1 cellular context compared by ENCODE assay signal in the genomic region with DNA sequence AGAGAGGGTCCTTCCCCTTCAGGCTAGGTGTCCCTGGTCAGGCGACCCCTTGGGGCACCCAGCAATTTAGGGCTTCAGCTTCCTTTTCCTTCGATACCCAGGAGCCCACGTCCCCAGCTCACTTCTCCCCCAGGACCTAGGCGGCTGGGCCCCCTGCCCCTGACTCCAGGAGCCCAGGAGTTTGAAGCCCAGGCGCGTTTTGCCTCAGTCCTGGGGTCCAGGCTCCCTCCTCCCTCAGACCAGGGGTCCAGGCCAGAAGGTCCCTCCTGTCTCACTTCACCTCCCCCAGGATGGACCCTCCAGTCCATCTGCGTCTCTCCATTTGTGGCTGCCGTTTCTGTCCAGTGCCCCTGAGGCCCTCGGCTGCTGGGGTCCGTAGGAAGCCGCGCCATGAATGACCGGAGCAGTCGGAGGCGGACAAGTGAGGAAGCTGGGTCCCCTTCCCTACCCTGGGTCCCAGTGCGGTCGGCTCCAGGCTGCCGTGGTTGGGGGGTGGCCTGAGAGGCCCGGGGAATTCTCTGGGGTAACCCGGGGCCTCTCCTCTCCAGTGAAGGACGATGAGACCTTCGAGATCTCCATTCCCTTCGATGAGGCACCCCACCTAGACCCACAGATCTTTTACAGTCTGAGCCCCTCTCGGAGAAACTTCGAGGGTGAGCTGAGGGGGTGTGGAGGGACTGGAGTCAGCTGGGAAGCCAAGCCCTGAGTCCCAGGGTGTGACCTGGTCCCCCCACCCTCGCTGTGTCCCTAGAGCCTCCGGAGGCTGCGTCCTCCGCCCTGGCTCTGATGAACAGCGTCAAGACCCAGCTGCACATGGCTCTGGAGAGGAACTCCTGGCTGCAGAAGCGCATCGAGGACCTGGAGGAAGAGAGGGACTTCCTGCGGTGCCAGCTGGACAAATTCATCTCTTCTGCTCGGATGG.
A peak's percentile ranks its signal among the peaks of the same experiment; 100 is the strongest.
TF ChIP-seq lines count a peak whose summit lies in the region.

No MANE protein-coding gene starts in this region.

TF ChIP-seq in K562, 482 proteins besides CTCF, POLR2A, EP300 and RAD21 (continued from another document):
- TF ChIP-seq, protein P1, sequence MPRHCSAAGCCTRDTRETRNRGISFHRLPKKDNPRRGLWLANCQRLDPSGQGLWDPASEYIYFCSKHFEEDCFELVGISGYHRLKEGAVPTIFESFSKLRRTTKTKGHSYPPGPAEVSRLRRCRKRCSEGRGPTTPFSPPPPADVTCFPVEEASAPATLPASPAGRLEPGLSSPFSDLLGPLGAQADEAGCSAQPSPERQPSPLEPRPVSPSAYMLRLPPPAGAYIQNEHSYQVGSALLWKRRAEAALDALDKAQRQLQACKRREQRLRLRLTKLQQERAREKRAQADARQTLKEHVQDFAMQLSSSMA (CRISPR knock-in tag; IDR thresholded peaks at IDR 0.05), result no peak
- TF ChIP-seq ZKSCAN3 (CRISPR knock-in tag; IDR thresholded peaks at IDR 0.05), result no peak
- TF ChIP-seq GATAD2A (IDR thresholded peaks at IDR 0.05), result no peak
- no peak for TF ChIP-seq SAP30 (IDR thresholded peaks at IDR 0.05; ENCODE audit: borderline replicate concordance, insufficient read depth, low read depth, low read length, poor library complexity, severe bottlenecking)
- no peak for TF ChIP-seq CCAR2 (IDR thresholded peaks at IDR 0.05; ENCODE audit: low read depth, low read length)
- peak; percentile 30; the same call in 1 of the 2 replicates for TF ChIP-seq ZBTB7A (IDR thresholded peaks at IDR 0.05; ENCODE audit: borderline replicate concordance, control insufficient read depth, low read depth, low read length)
- no peak for TF ChIP-seq COPS2 (conservative IDR thresholded peaks at IDR 0.05)
- no peak for TF ChIP-seq BDP1 (IDR thresholded peaks at IDR 0.05; ENCODE audit: insufficient read depth, insufficient read length)
- TF ChIP-seq DACH1 (IDR thresholded peaks at IDR 0.05; ENCODE audit: partially characterized antibody), result no peak
- no peak for TF ChIP-seq ZNF24 (IDR thresholded peaks at IDR 0.05)
- TF ChIP-seq BRD4 (IDR thresholded peaks at IDR 0.05), result no peak
- TF ChIP-seq, protein P2, sequence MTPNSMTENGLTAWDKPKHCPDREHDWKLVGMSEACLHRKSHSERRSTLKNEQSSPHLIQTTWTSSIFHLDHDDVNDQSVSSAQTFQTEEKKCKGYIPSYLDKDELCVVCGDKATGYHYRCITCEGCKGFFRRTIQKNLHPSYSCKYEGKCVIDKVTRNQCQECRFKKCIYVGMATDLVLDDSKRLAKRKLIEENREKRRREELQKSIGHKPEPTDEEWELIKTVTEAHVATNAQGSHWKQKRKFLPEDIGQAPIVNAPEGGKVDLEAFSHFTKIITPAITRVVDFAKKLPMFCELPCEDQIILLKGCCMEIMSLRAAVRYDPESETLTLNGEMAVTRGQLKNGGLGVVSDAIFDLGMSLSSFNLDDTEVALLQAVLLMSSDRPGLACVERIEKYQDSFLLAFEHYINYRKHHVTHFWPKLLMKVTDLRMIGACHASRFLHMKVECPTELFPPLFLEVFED (CRISPR knock-in tag; conservative IDR thresholded peaks at IDR 0.05), result no peak
